ENCODE assay signal across 8 cellular contexts in the genomic region with DNA sequence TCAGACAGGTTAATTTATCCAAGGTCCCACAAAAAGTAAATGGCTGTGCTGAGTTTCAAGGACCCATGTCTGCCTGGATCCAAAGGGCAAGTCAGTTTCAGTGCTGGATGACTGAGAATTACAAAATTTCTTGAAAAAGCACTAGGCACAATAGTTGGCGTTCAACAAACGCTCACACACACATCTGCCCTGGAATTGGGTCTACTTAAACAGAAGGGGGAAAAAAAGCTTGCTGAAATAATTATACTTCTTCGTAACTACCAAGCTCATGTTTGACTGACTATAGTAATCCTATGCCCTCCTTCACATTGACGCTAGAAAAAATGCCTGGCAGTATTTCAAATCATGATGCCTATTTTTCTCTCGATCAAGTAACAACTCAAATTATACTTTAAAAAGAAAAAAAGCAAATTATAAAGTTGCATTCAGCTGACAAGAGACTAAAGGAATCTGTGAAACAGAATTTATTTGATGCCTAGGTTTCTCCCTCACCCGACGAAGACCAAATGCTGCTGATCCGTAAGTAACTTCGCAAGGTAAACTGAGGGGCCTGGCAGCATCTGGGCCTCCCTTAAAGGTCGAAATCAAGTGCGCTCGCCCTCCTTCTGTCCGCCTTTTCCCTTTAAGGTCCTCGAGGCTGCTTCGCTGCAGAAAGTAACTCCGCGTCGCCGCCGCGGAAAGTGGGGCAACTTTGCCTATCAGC. TPM values are rescaled to one million over a fixed set of nuclear protein-coding genes. Genes with fewer than 3 reads are reported as not detected.
DNase-seq lines count a peak whose midpoint lies in the region; ATAC-seq and TF ChIP-seq lines count a peak whose summit lies in the region.

No MANE protein-coding gene starts in this region.

- H3K4me1 Mint-ChIP-seq in activated T-helper 1 cell treated with anti-CD3 and anti-CD28 coated beads, Interleukin-12 subunit alpha, Interleukin-12 subunit beta, Interleukin-2, Interleukin-4 antibody, amounts not matched to agents 30 ng/mL and 10 ng/mL and 1 ng/mL, durations not matched to agents 14 hours and 24 hours and 36 hours (ENCODE audit: low read depth): peaks cover 45% of the 10 kb centered on the region

- ATAC-seq in left cardiac atrium: no peak
- no peak for ATAC-seq in GM21576 (IDR thresholded peaks at IDR 0.05; ENCODE audit: unreplicated experiment)
- ATAC-seq in HG02938 (IDR thresholded peaks at IDR 0.05; ENCODE audit: unreplicated experiment): no peak

- no peak for TF ChIP-seq CTCF in left ventricle myocardium inferior (IDR thresholded peaks at IDR 0.05; ENCODE audit: borderline replicate concordance)
- TF ChIP-seq CTCF in spleen (IDR thresholded peaks at IDR 0.05 in 8 of 11, conservative IDR thresholded peaks at IDR 0.05 in 3 of 11): no peak

- H3K27me3 ChIP-seq in left ventricle myocardium inferior (ENCODE audit: low read depth): no peaks in the 10 kb centered on the region
- H3K27me3 ChIP-seq in iPS-15b (ENCODE audit: control insufficient read depth, insufficient read depth, low read length): no peaks in the 10 kb centered on the region
- H3K27me3 ChIP-seq in spleen (replicated peaks in 1 of 7): no peaks in the 10 kb centered on the region

- H3K27ac ChIP-seq in left ventricle myocardium inferior (replicated peaks) (peak overlapping the region; percentile 98), spleen (peak overlapping the region; percentile 94 to 98 (median 97))

- peak overlapping the region; percentile 98 for H3K4me3 ChIP-seq in left ventricle myocardium inferior
- peak overlapping the region; percentile 94 for H3K4me3 ChIP-seq in iPS-15b (ENCODE audit: low read depth, low read length)
- H3K4me3 ChIP-seq in spleen: peak overlapping the region; percentile 73 to 85 (median 80)

- H3K27me3 Mint-ChIP-seq in activated T-helper 1 cell treated with anti-CD3 and anti-CD28 coated beads, Interleukin-12 subunit alpha, Interleukin-12 subunit beta, Interleukin-2, Interleukin-4 antibody, amounts not matched to agents 30 ng/mL and 10 ng/mL and 1 ng/mL, durations not matched to agents 14 hours and 24 hours and 36 hours (ENCODE audit: insufficient read depth): peaks cover 7% of the 10 kb centered on the region

- no peak for TF ChIP-seq POLR2A in spleen (IDR thresholded peaks at IDR 0.05)

- 8 to 15% (median 12%) methylated on average over 21 of the region's 21 CpGs for WGBS in spleen, 5 donors

- DNase-seq in left ventricle myocardium inferior (no peak), left cardiac atrium (no peak), spleen (no peak), SW480 (ENCODE audit: low spot score) (no peak)
- no peak for DNase-seq in activated T-helper 1 cell treated with anti-CD3 and anti-CD28 coated beads, Interleukin-12 subunit alpha, Interleukin-12 subunit beta, Interleukin-2, Interleukin-4 antibody, amounts not matched to agents 30 ng/mL and 10 ng/mL and 1 ng/mL, durations not matched to agents 14 hours and 24 hours and 36 hours (ENCODE audit: low spot score)

- peak overlapping the region; percentile 99 for H3K4me3 Mint-ChIP-seq in activated T-helper 1 cell treated with anti-CD3 and anti-CD28 coated beads, Interleukin-12 subunit alpha, Interleukin-12 subunit beta, Interleukin-2, Interleukin-4 antibody, amounts not matched to agents 30 ng/mL and 10 ng/mL and 1 ng/mL, durations not matched to agents 14 hours and 24 hours and 36 hours

- peak overlapping the region; percentile 92 for H3K9ac ChIP-seq in iPS-15b (ENCODE audit: low read depth, low read length)

- H3K36me3 ChIP-seq in left ventricle myocardium inferior: no peaks in the 10 kb centered on the region
- H3K36me3 ChIP-seq in iPS-15b (ENCODE audit: control insufficient read depth, insufficient read depth, low read length): no peaks in the 10 kb centered on the region
- no peaks in the 10 kb centered on the region for H3K36me3 ChIP-seq in spleen

- no peaks in the 10 kb centered on the region for H3K9me3 ChIP-seq in left ventricle myocardium inferior (replicated peaks)
- H3K9me3 ChIP-seq in iPS-15b (ENCODE audit: control insufficient read depth, insufficient read depth, low read length): no peaks in the 10 kb centered on the region
- H3K9me3 ChIP-seq in spleen: no peaks in the 10 kb centered on the region

- H3K4me1 ChIP-seq in left ventricle myocardium inferior (peaks cover 49% of the 10 kb centered on the region), iPS-15b (ENCODE audit: control insufficient read depth, insufficient read depth, low read length) (peaks cover 12% of the 10 kb centered on the region), spleen (peaks cover 14 to 49% (median 35%) of the 10 kb centered on the region in 6 donors)

- H3K27ac Mint-ChIP-seq in activated T-helper 1 cell treated with anti-CD3 and anti-CD28 coated beads, Interleukin-12 subunit alpha, Interleukin-12 subunit beta, Interleukin-2, Interleukin-4 antibody, amounts not matched to agents 30 ng/mL and 10 ng/mL and 1 ng/mL, durations not matched to agents 14 hours and 24 hours and 36 hours: peak overlapping the region; percentile 77

- H3K36me3 Mint-ChIP-seq in activated T-helper 1 cell treated with anti-CD3 and anti-CD28 coated beads, Interleukin-12 subunit alpha, Interleukin-12 subunit beta, Interleukin-2, Interleukin-4 antibody, amounts not matched to agents 30 ng/mL and 10 ng/mL and 1 ng/mL, durations not matched to agents 14 hours and 24 hours and 36 hours (ENCODE audit: low read depth): peaks cover 2% of the 10 kb centered on the region

- no peaks in the 10 kb centered on the region for H3K9me3 Mint-ChIP-seq in activated T-helper 1 cell treated with anti-CD3 and anti-CD28 coated beads, Interleukin-12 subunit alpha, Interleukin-12 subunit beta, Interleukin-2, Interleukin-4 antibody, amounts not matched to agents 30 ng/mL and 10 ng/mL and 1 ng/mL, durations not matched to agents 14 hours and 24 hours and 36 hours

- intact Hi-C loops in left ventricle myocardium inferior (cut with micrococcal nuclease) (no loop called here), left cardiac atrium (cut with DNase I) (no loop called here), spleen (cut with DNase I; ENCODE audit: low total_unique reads) (no loop called here)
- intact Hi-C loops in activated T-helper 1 cell treated with anti-CD3 and anti-CD28 coated beads, Interleukin-12 subunit alpha, Interleukin-12 subunit beta, Interleukin-2, Interleukin-4 antibody, amounts not matched to agents 30 ng/mL and 10 ng/mL and 1 ng/mL, durations not matched to agents 14 hours and 24 hours and 36 hours (cut with micrococcal nuclease): loop anchor here (1.0 to 5.0 kb wide), 2 partner anchors 63 to 95 kb away; no protein-coding TSS in a partner anchor

RNA-seq across cellular contexts. Expression of a gene that starts 0.6 kb away (rescaled TPM):
- total RNA-seq in left ventricle myocardium inferior (9.9 TPM), left cardiac atrium (10 to 100 TPM; 12.5 to 16.7 TPM), spleen (10 to 100 TPM; 25.3 to 41.9 (median 33.9) TPM)
- 27.3 and 29.3 TPM in 2 replicates for total RNA-seq in activated T-helper 1 cell treated with anti-CD3 and anti-CD28 coated beads, Interleukin-12 subunit alpha, Interleukin-12 subunit beta, Interleukin-2, Interleukin-4 antibody, amounts not matched to agents 30 ng/mL and 10 ng/mL and 1 ng/mL, durations not matched to agents 14 hours and 24 hours and 36 hours
- 10 to 100 TPM in 1 of 3 donors, 1 to 10 TPM in 2; 7.2 to 10.5 (median 8.4) TPM for polyA plus RNA-seq in spleen
